Comparison of ENCODE assay signal across 1 cellular context in genomic region chr12:386651-387050, GRCh38.
TF ChIP-seq lines count a peak whose summit lies in the region.

No MANE protein-coding gene starts in this region.

TF ChIP-seq in IMR-90, 13 proteins besides CTCF, POLR2A, EP300 and RAD21 (continued from another document):
- TF ChIP-seq MAFK (IDR thresholded peaks at IDR 0.05; ENCODE audit: low read depth, low read length) (no peak), CEBPB (IDR thresholded peaks at IDR 0.05; ENCODE audit: low read depth, low read length) (no peak), CHD1 (IDR thresholded peaks at IDR 0.05; ENCODE audit: low read depth, low read length) (no peak), RCOR1 (IDR thresholded peaks at IDR 0.05; ENCODE audit: insufficient replicate concordance, low read length) (no peak), MAZ (IDR thresholded peaks at IDR 0.05; ENCODE audit: borderline replicate concordance, low read depth, low read length) (no peak), SMC3 (IDR thresholded peaks at IDR 0.05; ENCODE audit: low read depth, low read length) (no peak)
- TF ChIP-seq, protein P1, sequence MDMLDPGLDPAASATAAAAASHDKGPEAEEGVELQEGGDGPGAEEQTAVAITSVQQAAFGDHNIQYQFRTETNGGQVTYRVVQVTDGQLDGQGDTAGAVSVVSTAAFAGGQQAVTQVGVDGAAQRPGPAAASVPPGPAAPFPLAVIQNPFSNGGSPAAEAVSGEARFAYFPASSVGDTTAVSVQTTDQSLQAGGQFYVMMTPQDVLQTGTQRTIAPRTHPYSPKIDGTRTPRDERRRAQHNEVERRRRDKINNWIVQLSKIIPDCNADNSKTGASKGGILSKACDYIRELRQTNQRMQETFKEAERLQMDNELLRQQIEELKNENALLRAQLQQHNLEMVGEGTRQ (IDR thresholded peaks at IDR 0.05; ENCODE audit: low read depth, low read length) = no peak
